Comparison of ENCODE assay signal across 8 cellular contexts in genomic region chr5:143106175-143106574, GRCh38.
DNase-seq lines count a peak whose midpoint lies in the region; TF ChIP-seq lines count a peak whose summit lies in the region.

No MANE protein-coding gene starts in this region.

- no peak overlapping the region for H2AFZ ChIP-seq in SK-N-SH (ENCODE audit: low read depth)

- H3K4me3 ChIP-seq in SK-N-SH (ENCODE audit: low read depth in 2 of 2, low read length in 1 of 2) (no peak overlapping the region), left ventricle myocardium inferior (no peak overlapping the region)
- H3K4me3 ChIP-seq in effector memory CD4-positive, alpha-beta T cell (ENCODE audit: insufficient read depth, low read depth, low read length, poor library complexity, severe bottlenecking), result no peak overlapping the region

- no peak overlapping the region for H3K9ac ChIP-seq in SK-N-SH

- POLR2A ChIA-PET in HEK293T (lab: Yijun Ruan, JAX) (interaction anchor here (1.3 kb wide), 1 partner anchor 11 kb away, joined by 4 read pairs; no protein-coding TSS in a partner anchor), SK-N-SH (lab: Yijun Ruan, JAX) (interaction anchor here (1.1 kb wide), 1 partner anchor 298 kb away, joined by 3 read pairs; no protein-coding TSS in a partner anchor)

- no peak overlapping the region for H3K4me2 ChIP-seq in SK-N-SH

- no peaks in the 10 kb centered on the region for H3F3A ChIP-seq in SK-N-SH (replicated peaks; ENCODE audit: insufficient read depth)

- CTCF ChIA-PET in HEK293T (lab: Yijun Ruan, JAX), result interaction anchor here (0.7 to 1.3 kb wide), 4 partner anchors 290 to 719 kb away, joined by 3 to 5 read pairs (median 4); no protein-coding TSS in a partner anchor
- CTCF ChIA-PET in SK-N-SH (lab: Yijun Ruan, JAX), result interaction anchor here (0.6 to 4.0 kb wide), 19 partner anchors 8 to 1035 kb away, joined by 3 to 24 read pairs (median 3); partner anchors contain the start of gene NR3C1

- H3K4me1 ChIP-seq in SK-N-SH (ENCODE audit: control insufficient read depth in 1 of 2, insufficient read depth in 2 of 2, low read depth in 1 of 2, low read length in 1 of 2) (peaks cover 0 to 24% of the 10 kb centered on the region in 2 experiments; a peak in 3 of 4 replicates), left ventricle myocardium inferior (peaks cover 72% of the 10 kb centered on the region)
- no peaks in the 10 kb centered on the region for H3K4me1 ChIP-seq in effector memory CD4-positive, alpha-beta T cell (ENCODE audit: control insufficient read depth, insufficient read depth, low read length, poor library complexity, severe bottlenecking)

- intact Hi-C loops in left ventricle myocardium inferior (cut with micrococcal nuclease), result no loop called here

- DNase-seq in ACHN (peak; percentile 57), HEK293T (ENCODE audit: extremely low spot score) (peak; percentile 22), SK-N-SH (peak; percentile 45), left ventricle myocardium inferior (no peak), NCI-H1048 (lab: John Stamatoyannopoulos, UW) (no peak), SIG-M5 treated with dmso at 0.1 percent for 504 hours (lab: John Stamatoyannopoulos, UW; ENCODE audit: unreplicated experiment) (no peak), amniotic stem cell (lab: John Stamatoyannopoulos, UW) (no peak)
- DNase-seq in effector memory CD4-positive, alpha-beta T cell, result no peak

- H3K27me3 ChIP-seq in SK-N-SH (ENCODE audit: insufficient read depth) (no peaks in the 10 kb centered on the region), left ventricle myocardium inferior (ENCODE audit: low read depth) (no peaks in the 10 kb centered on the region)
- no peaks in the 10 kb centered on the region for H3K27me3 ChIP-seq in effector memory CD4-positive, alpha-beta T cell (replicated peaks; ENCODE audit: control insufficient read depth, insufficient read depth, low read length, poor library complexity, severe bottlenecking)

- H3K79me2 ChIP-seq in SK-N-SH (ENCODE audit: insufficient read depth), result no peaks in the 10 kb centered on the region

- no peaks in the 10 kb centered on the region for H3K9me2 ChIP-seq in SK-N-SH

- H3K27ac ChIP-seq in SK-N-SH (ENCODE audit: low read depth in 2 of 2, low read length in 1 of 2) (no peak overlapping the region), left ventricle myocardium inferior (replicated peaks) (peak overlapping the region; percentile 57)
- no peak overlapping the region for H3K27ac ChIP-seq in effector memory CD4-positive, alpha-beta T cell (ENCODE audit: insufficient read depth, low read length, poor library complexity, severe bottlenecking)

- no peaks in the 10 kb centered on the region for H4K20me1 ChIP-seq in SK-N-SH (ENCODE audit: insufficient read depth)

- no peak for TF ChIP-seq EP300 in SK-N-SH (IDR thresholded peaks at IDR 0.05; ENCODE audit: borderline replicate concordance in 1 of 2, low read depth in 1 of 2, low read length in 1 of 2)

- TF ChIP-seq RAD21 in SK-N-SH (IDR thresholded peaks at IDR 0.05; ENCODE audit: low read length), result peak; percentile 83

- H3K36me3 ChIP-seq in SK-N-SH (replicated peaks in 1 of 2; ENCODE audit: control insufficient read depth in 1 of 2, insufficient read depth in 2 of 2, low read length in 1 of 2), result peaks cover 0 to 5% of the 10 kb centered on the region in 2 experiments
- no peaks in the 10 kb centered on the region for H3K36me3 ChIP-seq in left ventricle myocardium inferior
- no peaks in the 10 kb centered on the region for H3K36me3 ChIP-seq in effector memory CD4-positive, alpha-beta T cell (ENCODE audit: control insufficient read depth, insufficient read depth, low read length)

- in situ Hi-C loops in ACHN (cut with HindIII; ENCODE audit: low pct_ligation_motif_present, low pct_unique_long_range_greater_than_20kb, low sequenced_read_pairs), result no loop called here

- 87% methylated on average over 5 of the region's 6 CpGs for WGBS in SK-N-SH (ENCODE audit: low lambda C conversion rate)

- H3K9me3 ChIP-seq in SK-N-SH, result no peaks in the 10 kb centered on the region
- no peaks in the 10 kb centered on the region for H3K9me3 ChIP-seq in left ventricle myocardium inferior (replicated peaks)
- H3K9me3 ChIP-seq in effector memory CD4-positive, alpha-beta T cell (ENCODE audit: control insufficient read depth, low read length), result no peaks in the 10 kb centered on the region

- TF ChIP-seq CTCF in SK-N-SH (IDR thresholded peaks at IDR 0.05) (peak; percentile 57), left ventricle myocardium inferior (IDR thresholded peaks at IDR 0.05; ENCODE audit: borderline replicate concordance) (peak; percentile 46)

TF ChIP-seq in HEK293T, 16 proteins besides CTCF, POLR2A, EP300 and RAD21:
- no peak for TF ChIP-seq SP1 (IDR thresholded peaks at IDR 0.05)
- TF ChIP-seq LEF1 (IDR thresholded peaks at IDR 0.05; ENCODE audit: borderline replicate concordance), result no peak
- no peak for TF ChIP-seq HDGF (IDR thresholded peaks at IDR 0.05; ENCODE audit: borderline replicate concordance)
- no peak for TF ChIP-seq NFRKB (IDR thresholded peaks at IDR 0.05)
- TF ChIP-seq TARDBP (IDR thresholded peaks at IDR 0.05), result no peak
- no peak for TF ChIP-seq L3MBTL2 (conservative IDR thresholded peaks at IDR 0.05)
- no peak for TF ChIP-seq FOXA1 (IDR thresholded peaks at IDR 0.05)
- no peak for TF ChIP-seq ELF4 (IDR thresholded peaks at IDR 0.05)
- TF ChIP-seq FOXM1 (IDR thresholded peaks at IDR 0.05; ENCODE audit: borderline replicate concordance), result no peak
- TF ChIP-seq PKNOX1 (IDR thresholded peaks at IDR 0.05), result no peak

TF ChIP-seq in SK-N-SH, 30 proteins besides CTCF, POLR2A, EP300 and RAD21:
- peak; percentile 63 for TF ChIP-seq SMC3 (IDR thresholded peaks at IDR 0.05; ENCODE audit: low read depth, low read length)
- no peak for TF ChIP-seq USF1 (IDR thresholded peaks at IDR 0.05; ENCODE audit: borderline replicate concordance, low read depth)
- no peak for TF ChIP-seq REST (IDR thresholded peaks at IDR 0.05; ENCODE audit: low read depth, low read length)
- TF ChIP-seq FOXM1 (IDR thresholded peaks at IDR 0.05; ENCODE audit: low read depth), result no peak
- TF ChIP-seq POLR2AphosphoS5 (IDR thresholded peaks at IDR 0.05; ENCODE audit: low read depth, low read length), result no peak
- TF ChIP-seq MAX (IDR thresholded peaks at IDR 0.05; ENCODE audit: low read depth), result 0 out of 2 replicates have a peak, but pooled peaks have one; percentile 18
- TF ChIP-seq PBX3 (IDR thresholded peaks at IDR 0.05), result no peak
TF ChIP-seq in SK-N-SH: peak in this region for 2.

Comparison
In these comparisons a context has a peak if more than half of its experiments do, and no peak if none do; other contexts are left out.
1. DNase-seq: peak in ACHN (single experiment), HEK293T (single experiment) and SK-N-SH (single experiment); none in left ventricle myocardium inferior (single experiment), NCI-H1048 (single experiment), effector memory CD4-positive, alpha-beta T cell (0 of 3), SIG-M5 treated with dmso at 0.1 percent for 504 hours (single experiment) and amniotic stem cell (single experiment).